Comparison of ENCODE assay signal across 20 cellular contexts in genomic region chr15:66873856-66874255, GRCh38.
"Had no signal": no experiment of that assay in that cellular context is flagged by ENCODE, and none has a peak within 500 bp of the region (broad histone marks: within the 10 kb centered on the region; RNA-seq: fewer than 3 reads in every experiment).

No MANE protein-coding gene starts in this region.

- H3K36me3 Mint-ChIP-seq: activated CD8-positive, alpha-beta memory T cell treated with anti-CD3 and anti-CD28 coated beads, Interleukin-2, amount 10 ng/mL, durations not matched to agents 7 days and 5 days had no signal

- H3K36me3 ChIP-seq: adrenal gland, right atrium auricular region, transverse colon had no signal

- H3K27me3 ChIP-seq: adrenal gland, right atrium auricular region, transverse colon had no signal

- H3K4me3 ChIP-seq: adrenal gland, right atrium auricular region, transverse colon had no signal

- H3K9me3 ChIP-seq: adrenal gland, right atrium auricular region, transverse colon had no signal

- H3K27ac ChIP-seq: adrenal gland, right atrium auricular region, transverse colon, VCaP had no signal

- H3K4me3 Mint-ChIP-seq: activated CD8-positive, alpha-beta memory T cell treated with anti-CD3 and anti-CD28 coated beads, Interleukin-2, amount 10 ng/mL, durations not matched to agents 7 days and 5 days; activated T-helper 17 cell treated with anti-CD3 and anti-CD28 coated beads, Interleukin-2, amount 50 U/mL, for 72 hours; stimulated activated naive CD8-positive, alpha-beta T cell treated with anti-CD3 and anti-CD28 coated beads, Interleukin-15, Interleukin-2, amounts not matched to agents 100 ng/mL and 50 ng/mL, for 24 hours had no signal

- ATAC-seq: activated CD8-positive, alpha-beta memory T cell treated with anti-CD3 and anti-CD28 coated beads, Interleukin-2, amount 10 ng/mL, durations not matched to agents 7 days and 5 days; activated T-helper 17 cell treated with anti-CD3 and anti-CD28 coated beads, Interleukin-2, amount 50 U/mL, for 72 hours; left lobe of liver had no signal

- DNase-seq: activated CD4-positive, alpha-beta T cell treated with anti-CD3 and anti-CD28 coated beads, Interleukin-2, amount 50 U/mL, for 4 hours; activated CD4-positive, CD25-positive, alpha-beta regulatory T cell treated with anti-CD3 and anti-CD28 coated beads, Interleukin-2, amount 50 U/mL, for 72 hours; activated CD8-positive, alpha-beta memory T cell treated with anti-CD3 and anti-CD28 coated beads, Interleukin-2, amount 10 ng/mL, durations not matched to agents 7 days and 5 days; activated naive CD4-positive, alpha-beta T cell treated with anti-CD3 and anti-CD28 coated beads, Interleukin-2, amount 50 U/mL, for 16 hours; activated T-cell treated with anti-CD3 and anti-CD28 coated beads, Interleukin-2, amount 50 U/mL, for 1 hour; foreskin melanocyte; hypothalamus; mammary epithelial cell; occipital lobe; stimulated activated CD4-positive, alpha-beta T cell treated with anti-CD3 and anti-CD28 coated beads, Interleukin-2, amount 100 ng/mL, for 24 hours; SW 1271; T-helper 2 cell; transverse colon had no signal

- H3K4me1 Mint-ChIP-seq: activated T-helper 17 cell treated with anti-CD3 and anti-CD28 coated beads, Interleukin-2, amount 50 U/mL, for 72 hours had no signal

- H3K27ac Mint-ChIP-seq: activated CD8-positive, alpha-beta memory T cell treated with anti-CD3 and anti-CD28 coated beads, Interleukin-2, amount 10 ng/mL, durations not matched to agents 7 days and 5 days; activated T-helper 17 cell treated with anti-CD3 and anti-CD28 coated beads, Interleukin-2, amount 50 U/mL, for 72 hours; progenitor cell of endocrine pancreas; stimulated activated naive CD8-positive, alpha-beta T cell treated with anti-CD3 and anti-CD28 coated beads, Interleukin-15, Interleukin-2, amounts not matched to agents 100 ng/mL and 50 ng/mL, for 24 hours had no signal

- H3K9me3 Mint-ChIP-seq: activated T-helper 17 cell treated with anti-CD3 and anti-CD28 coated beads, Interleukin-2, amount 50 U/mL, for 72 hours; stimulated activated naive CD8-positive, alpha-beta T cell treated with anti-CD3 and anti-CD28 coated beads, Interleukin-15, Interleukin-2, amounts not matched to agents 100 ng/mL and 50 ng/mL, for 24 hours had no signal
